8 cellular contexts compared by ENCODE assay signal in the genomic region with DNA sequence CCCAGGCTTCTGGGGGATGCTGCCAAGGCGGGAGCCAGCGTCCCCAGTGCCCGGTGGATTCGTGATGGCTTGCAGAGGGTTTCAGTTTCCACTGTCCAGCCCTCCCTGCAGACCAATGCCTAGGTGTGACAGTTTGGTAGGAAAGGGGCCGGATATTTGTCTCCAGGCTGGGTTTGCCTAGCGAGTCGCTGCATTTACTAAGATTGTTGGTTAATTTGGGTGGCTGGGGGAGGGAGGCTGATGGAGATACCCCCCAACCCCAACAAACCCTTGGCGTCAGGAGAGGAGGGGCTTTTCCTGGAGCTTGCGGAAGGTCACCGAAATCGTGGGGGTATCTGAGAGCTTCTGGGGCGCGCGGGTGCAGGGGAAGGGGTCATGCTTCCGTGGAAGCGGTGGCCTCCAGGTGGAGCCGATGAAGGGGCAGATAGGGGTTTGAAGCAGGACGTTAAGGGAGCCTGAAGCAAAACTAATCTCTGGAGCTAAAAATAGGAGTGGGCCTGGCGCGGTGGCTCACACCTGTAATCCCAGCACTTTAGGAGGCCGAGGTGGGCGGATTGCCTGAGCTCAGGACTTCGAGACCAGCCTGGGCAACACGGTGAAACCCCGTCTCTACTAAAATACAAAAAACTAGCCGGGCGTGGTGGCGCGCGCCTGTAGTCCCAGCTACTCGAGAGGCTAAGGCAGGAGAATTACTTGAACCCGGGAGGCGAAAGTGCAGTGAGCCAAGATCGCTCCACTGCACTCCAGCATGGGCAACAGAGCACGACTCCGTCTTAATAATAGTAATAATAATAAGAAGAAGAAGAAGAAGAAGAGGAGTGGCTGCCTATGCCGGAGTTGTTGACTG. TPM values are rescaled to one million over a fixed set of nuclear protein-coding genes. Genes with fewer than 3 reads are reported as not detected.
DNase-seq lines count a peak whose midpoint lies in the region; TF ChIP-seq lines count a peak whose summit lies in the region.

No MANE protein-coding gene starts in this region.

- H3K27me3 Mint-ChIP-seq in endodermal cell (ENCODE audit: insufficient read depth) = peaks cover 3% of the 10 kb centered on the region

- H3K9ac ChIP-seq in endodermal cell (ENCODE audit: extremely low read depth, low read length, poor library complexity, severe bottlenecking) (peak overlapping the region; percentile 33), neural cell (ENCODE audit: low read length) (peak overlapping the region; percentile 83), Karpas-422 (ENCODE audit: low read length) (no peak overlapping the region)

- no peaks in the 10 kb centered on the region for H3K9me2 ChIP-seq in neural cell (ENCODE audit: insufficient read depth, low read length)
- H3K9me2 ChIP-seq in Karpas-422 (replicated peaks; ENCODE audit: insufficient read depth, low read length) = no peaks in the 10 kb centered on the region

- peaks cover 23% of the 10 kb centered on the region for H3K4me1 Mint-ChIP-seq in endodermal cell

- peak overlapping the region; percentile 65 for H3K27ac Mint-ChIP-seq in endodermal cell

- H3K9me3 Mint-ChIP-seq in endodermal cell = no peaks in the 10 kb centered on the region

- H2AFZ ChIP-seq in neural cell (ENCODE audit: low read depth, low read length) (peak overlapping the region; percentile 73), Karpas-422 (ENCODE audit: low read length) (no peak overlapping the region)

- WGBS in endodermal cell (ENCODE audit: insufficient coverage in 1 of 2, insufficient read length in 1 of 2), 2 experiments = 50 to 63% methylated on average over 30 to 37 of the region's 37 CpGs

- H3K4me2 ChIP-seq in neural cell (ENCODE audit: low read length) = peak overlapping the region; percentile 92
- no peak overlapping the region for H3K4me2 ChIP-seq in Karpas-422 (ENCODE audit: low read depth, low read length, poor library complexity, severe bottlenecking)

- POLR2A ChIA-PET in BJ (lab: Charles Lee) = no interaction called here
- POLR2A ChIA-PET in GM10248 (lab: Yijun Ruan, JAX) = no interaction called here

- H3K27me3 ChIP-seq in BJ (ENCODE audit: control insufficient read depth, insufficient read depth, low read length) (no peaks in the 10 kb centered on the region), MG63 (no peaks in the 10 kb centered on the region), endodermal cell (ENCODE audit: control insufficient read depth, insufficient read depth, low read length, poor library complexity, severe bottlenecking) (no peaks in the 10 kb centered on the region), neural cell (ENCODE audit: insufficient read depth, low read depth, low read length) (no peaks in the 10 kb centered on the region), Karpas-422 (ENCODE audit: low read length) (no peaks in the 10 kb centered on the region)

- TF ChIP-seq RAD21 in neural cell (conservative IDR thresholded peaks at IDR 0.05) = peak; percentile 14

- DNase-seq in BJ (ENCODE audit: low read depth) (no peak), MG63 (no peak), endodermal cell (no peak), Karpas-422 (no peak), GM10248 (ENCODE audit: extremely low spot score) (no peak), NCI-H2029 (lab: John Stamatoyannopoulos, UW) (no peak), DMS53 (lab: John Stamatoyannopoulos, UW) (no peak)

- no peaks in the 10 kb centered on the region for H3K9me3 ChIP-seq in MG63
- H3K9me3 ChIP-seq in endodermal cell (ENCODE audit: control insufficient read depth, low read length) = no peaks in the 10 kb centered on the region
- H3K9me3 ChIP-seq in neural cell (ENCODE audit: low read length) = no peaks in the 10 kb centered on the region
- no peaks in the 10 kb centered on the region for H3K9me3 ChIP-seq in Karpas-422 (ENCODE audit: low read length)

- CTCF ChIA-PET in BJ (lab: Yijun Ruan, JAX) (interaction anchor here (1.0 kb wide), 2 partner anchors 9 to 16 kb away, joined by 3 to 4 read pairs; no protein-coding TSS in a partner anchor), GM10248 (lab: Yijun Ruan, JAX) (interaction anchor here (0.7 to 1.2 kb wide), 3 partner anchors 16 to 47 kb away, joined by 3 to 8 read pairs (median 3); no protein-coding TSS in a partner anchor)

- TF ChIP-seq CTCF in BJ (IDR thresholded peaks at IDR 0.05; ENCODE audit: insufficient read depth, low read depth, low read length) = peak; percentile 13; the same call in 1 of the 2 replicates
- TF ChIP-seq CTCF in endodermal cell (conservative IDR thresholded peaks at IDR 0.05) = no peak
- TF ChIP-seq CTCF in neural cell (IDR thresholded peaks at IDR 0.05; ENCODE audit: poor library complexity, severe bottlenecking) = peak; percentile 26
- no peak for TF ChIP-seq CTCF in GM10248 (IDR thresholded peaks at IDR 0.05; ENCODE audit: control extremely low read depth, extremely low read depth, low read depth, missing control alignments)

- peaks cover 7% of the 10 kb centered on the region for H3K4me1 ChIP-seq in endodermal cell (ENCODE audit: control insufficient read depth, insufficient read depth, low read length)
- H3K4me1 ChIP-seq in Karpas-422 (ENCODE audit: low read length) = 0 out of 2 replicates have a peak, but pooled peaks cover 3% of the 10 kb centered on the region

- H3K4me3 Mint-ChIP-seq in endodermal cell = peak overlapping the region; percentile 84

- H3K79me2 ChIP-seq in neural cell (replicated peaks; ENCODE audit: insufficient read depth, low read length) = peaks cover 29% of the 10 kb centered on the region
- no peaks in the 10 kb centered on the region for H3K79me2 ChIP-seq in Karpas-422 (ENCODE audit: low read length)

- TF ChIP-seq EP300 in neural cell (conservative IDR thresholded peaks at IDR 0.05; ENCODE audit: poor library complexity, severe bottlenecking) = no peak

- peaks cover 5% of the 10 kb centered on the region for H3K36me3 Mint-ChIP-seq in endodermal cell (ENCODE audit: low read depth)

- no peak overlapping the region for H3K27ac ChIP-seq in endodermal cell (ENCODE audit: low read depth, low read length)
- peak overlapping the region; percentile 66 for H3K27ac ChIP-seq in neural cell (ENCODE audit: low read length)
- H3K27ac ChIP-seq in Karpas-422 (ENCODE audit: low read length) = no peak overlapping the region

- H4K20me1 ChIP-seq in neural cell (ENCODE audit: insufficient read depth) (no peaks in the 10 kb centered on the region), Karpas-422 (ENCODE audit: insufficient read depth, low read depth, low read length) (no peaks in the 10 kb centered on the region)

- peaks cover 3% of the 10 kb centered on the region for H3F3A ChIP-seq in neural cell (ENCODE audit: insufficient read depth, low read length, poor library complexity, severe bottlenecking)

- H3K4me3 ChIP-seq in BJ (ENCODE audit: low read depth, low read length) = peak overlapping the region; percentile 77
- H3K4me3 ChIP-seq in MG63 = peak overlapping the region; percentile 86
- peak overlapping the region; percentile 88 for H3K4me3 ChIP-seq in endodermal cell (ENCODE audit: low read length)
- peak overlapping the region; percentile 98 for H3K4me3 ChIP-seq in neural cell (ENCODE audit: low read length)
- H3K4me3 ChIP-seq in Karpas-422 (ENCODE audit: low read length) = no peak overlapping the region

- H3K36me3 ChIP-seq in BJ (ENCODE audit: control insufficient read depth, insufficient read depth, low read length) (no peaks in the 10 kb centered on the region), MG63 (peaks cover 2% of the 10 kb centered on the region; the same call in 1 of the 2 replicates), endodermal cell (ENCODE audit: control insufficient read depth, insufficient read depth, low read length) (peaks cover 10% of the 10 kb centered on the region), neural cell (ENCODE audit: insufficient read depth, low read length) (no peaks in the 10 kb centered on the region), Karpas-422 (ENCODE audit: insufficient read depth, low read length) (no peaks in the 10 kb centered on the region)

TF ChIP-seq in neural cell, 6 proteins besides CTCF, POLR2A, EP300 and RAD21 (continues in another document):
- peak; percentile 18 for TF ChIP-seq SMC3 (conservative IDR thresholded peaks at IDR 0.05; ENCODE audit: poor library complexity)

RNA-seq across cellular contexts. Expression of a gene that starts 1.1 kb away (rescaled TPM):
- polyA plus RNA-seq in BJ (2011; rRNA removed) (41.4 and 66.5 TPM in 2 replicates), neural cell (43.5 and 43.8 TPM in 2 replicates)
- 80.0 and 110 TPM in 2 replicates for polyA minus RNA-seq in BJ (2011; rRNA and poly(A)+ RNA removed)
- 8.3 and 11.7 TPM in 2 replicates for total RNA-seq in MG63 (2014; rRNA removed; shearing (Covaris generic); ENCODE audit: low replicate concordance)
- 100 to 1,000 TPM; 120 to 123 TPM for total RNA-seq in endodermal cell
- polyA plus RNA-seq in endodermal cell (2013, experiment 1 of 2) = 82.7 TPM
- 80.3 TPM for polyA plus RNA-seq in endodermal cell (2013, experiment 2 of 2)
- polyA minus RNA-seq in neural cell = 104 and 133 TPM in 2 replicates
- 1.6 and 4.7 TPM in 2 replicates for total RNA-seq in Karpas-422 (2014; rRNA removed; shearing (Covaris generic); ENCODE audit: low replicate concordance)

RNA-seq across cellular contexts. Expression of a gene that starts 25.6 kb away (rescaled TPM):
- polyA plus RNA-seq in BJ (2011; rRNA removed) (not detected in 2 replicates), neural cell (not detected in 2 replicates)
- not detected in 2 replicates for polyA minus RNA-seq in BJ (2011; rRNA and poly(A)+ RNA removed)
- not detected in 2 replicates for total RNA-seq in MG63 (2014; rRNA removed; shearing (Covaris generic); ENCODE audit: low replicate concordance)
- total RNA-seq in endodermal cell = not detected
- polyA plus RNA-seq in endodermal cell (2013, experiment 1 of 2) = not detected
- polyA plus RNA-seq in endodermal cell (2013, experiment 2 of 2) = not detected
- polyA minus RNA-seq in neural cell = not detected in 2 replicates
- not detected in 2 replicates for total RNA-seq in Karpas-422 (2014; rRNA removed; shearing (Covaris generic); ENCODE audit: low replicate concordance)

RNA-seq across cellular contexts. Expression of a gene that starts 36.1 kb away (rescaled TPM):
- polyA plus RNA-seq in BJ (2011; rRNA removed) = not detected in 2 replicates
- polyA minus RNA-seq in BJ (2011; rRNA and poly(A)+ RNA removed) = not detected in 2 replicates
- total RNA-seq in MG63 (2014; rRNA removed; shearing (Covaris generic); ENCODE audit: low replicate concordance) = 0.17 TPM in 1 of 2 replicates, not detected in the other
- 1 to 10 TPM; 2.5 to 3.6 TPM for total RNA-seq in endodermal cell
- 0.21 TPM for polyA plus RNA-seq in endodermal cell (2013, experiment 1 of 2)
- not detected for polyA plus RNA-seq in endodermal cell (2013, experiment 2 of 2)
- polyA plus RNA-seq in neural cell = not detected in 2 replicates
- not detected in 2 replicates for polyA minus RNA-seq in neural cell
- not detected in 2 replicates for total RNA-seq in Karpas-422 (2014; rRNA removed; shearing (Covaris generic); ENCODE audit: low replicate concordance)

Comparison
In these comparisons a context has a peak if more than half of its experiments do, and no peak if none do; other contexts are left out.
1. CTCF ChIP-seq: peak in BJ (single experiment) and neural cell (single experiment); none in endodermal cell (single experiment) and GM10248 (single experiment).